ENCODE assay signal across 23 cellular contexts in genomic region chr16:50069060-50069459, GRCh38.
"Had no signal": no experiment of that assay in that cellular context is flagged by ENCODE, and none has a peak within 500 bp of the region (broad histone marks: within the 10 kb centered on the region; RNA-seq: fewer than 3 reads in every experiment).

No MANE protein-coding gene starts in this region.

- H3K27me3 ChIP-seq: cardiac muscle cell, heart right ventricle, stomach, transverse colon, uterus had no signal

- H3K4me3 Mint-ChIP-seq: activated naive CD4-positive, alpha-beta T cell treated with anti-CD3 and anti-CD28 coated beads for 36 hours; activated naive CD8-positive, alpha-beta T cell treated with anti-CD3 and anti-CD28 coated beads, Interleukin-2, amount 50 U/mL, for 24 hours; stimulated activated memory B cell treated with anti-CD40 and anti-IgM and Interleukin-4, amounts not matched to agents 10 μg/mL and 1 μg/mL and 100 μg/mL, for 72 hours; T-helper 2 cell treated with Interferon-gamma antibody and Interleukin-4, amounts not matched to agents 5 μg/mL and 100 μg/mL, for 36 hours had no signal

- H3K4me2 ChIP-seq: smooth muscle cell had no signal

- H3K4me3 ChIP-seq: cardiac muscle cell, heart right ventricle, smooth muscle cell, stomach, transverse colon, uterus had no signal

- DNase-seq: activated CD4-positive, alpha-beta T cell treated with anti-CD3 and anti-CD28 coated beads for 1 hour; activated CD4-positive, alpha-beta T cell treated with anti-CD3 and anti-CD28 coated beads, Interleukin-2, amount 50 U/mL, for 4 hours; activated CD8-positive, alpha-beta memory T cell treated with anti-CD3 and anti-CD28 coated beads, Interleukin-2, amount 50 U/mL, for 48 hours; activated effector memory CD4-positive, alpha-beta T cell treated with Interleukin-2 at 50 U/mL for 16 hours; activated naive CD4-positive, alpha-beta T cell treated with anti-CD3 and anti-CD28 coated beads for 36 hours; activated naive CD8-positive, alpha-beta T cell treated with anti-CD3 and anti-CD28 coated beads, Interleukin-2, amount 50 U/mL, for 24 hours; activated T-cell treated with anti-CD3 and anti-CD28 coated beads, Interleukin-2, amount 50 U/mL, for 48 hours; heart right ventricle; islet precursor cell; left cardiac atrium; occipital lobe; posterior cingulate gyrus; stimulated activated CD4-positive, alpha-beta T cell treated with anti-CD3 and anti-CD28 coated beads, Interleukin-15, amount 100 ng/mL, for 24 hours; stomach; transverse colon; uterus; WERI-Rb-1 had no signal

- H3K9me3 ChIP-seq: heart right ventricle, stomach, transverse colon, uterus had no signal

- H3K36me3 ChIP-seq: cardiac muscle cell, transverse colon, uterus had no signal

- H3K9me3 Mint-ChIP-seq: activated naive CD4-positive, alpha-beta T cell treated with anti-CD3 and anti-CD28 coated beads for 36 hours; activated naive CD8-positive, alpha-beta T cell treated with anti-CD3 and anti-CD28 coated beads, Interleukin-2, amount 50 U/mL, for 24 hours; stimulated activated memory B cell treated with anti-CD40 and anti-IgM and Interleukin-4, amounts not matched to agents 10 μg/mL and 1 μg/mL and 100 μg/mL, for 72 hours; T-helper 2 cell treated with Interferon-gamma antibody and Interleukin-4, amounts not matched to agents 5 μg/mL and 100 μg/mL, for 36 hours had no signal

- FAIRE-seq: endometrium had no signal

- ATAC-seq: activated naive CD8-positive, alpha-beta T cell treated with anti-CD3 and anti-CD28 coated beads, Interleukin-2, amount 50 U/mL, for 24 hours; heart right ventricle; left cardiac atrium; sciatic nerve; stimulated activated memory B cell treated with anti-CD40 and anti-IgM and Interleukin-4, amounts not matched to agents 10 μg/mL and 1 μg/mL and 100 μg/mL, for 72 hours had no signal

- H3K27me3 Mint-ChIP-seq: activated naive CD8-positive, alpha-beta T cell treated with anti-CD3 and anti-CD28 coated beads, Interleukin-2, amount 50 U/mL, for 24 hours; stimulated activated memory B cell treated with anti-CD40 and anti-IgM and Interleukin-4, amounts not matched to agents 10 μg/mL and 1 μg/mL and 100 μg/mL, for 72 hours had no signal

- H3K27ac Mint-ChIP-seq: activated naive CD4-positive, alpha-beta T cell treated with anti-CD3 and anti-CD28 coated beads for 36 hours; activated naive CD8-positive, alpha-beta T cell treated with anti-CD3 and anti-CD28 coated beads, Interleukin-2, amount 50 U/mL, for 24 hours; stimulated activated memory B cell treated with anti-CD40 and anti-IgM and Interleukin-4, amounts not matched to agents 10 μg/mL and 1 μg/mL and 100 μg/mL, for 72 hours; T-helper 2 cell treated with Interferon-gamma antibody and Interleukin-4, amounts not matched to agents 5 μg/mL and 100 μg/mL, for 36 hours had no signal

- H3K27ac ChIP-seq: cardiac muscle cell, heart right ventricle, stomach, transverse colon, uterus, WERI-Rb-1 had no signal
